Comparison of ENCODE assay signal across 12 cellular contexts in the genomic region with DNA sequence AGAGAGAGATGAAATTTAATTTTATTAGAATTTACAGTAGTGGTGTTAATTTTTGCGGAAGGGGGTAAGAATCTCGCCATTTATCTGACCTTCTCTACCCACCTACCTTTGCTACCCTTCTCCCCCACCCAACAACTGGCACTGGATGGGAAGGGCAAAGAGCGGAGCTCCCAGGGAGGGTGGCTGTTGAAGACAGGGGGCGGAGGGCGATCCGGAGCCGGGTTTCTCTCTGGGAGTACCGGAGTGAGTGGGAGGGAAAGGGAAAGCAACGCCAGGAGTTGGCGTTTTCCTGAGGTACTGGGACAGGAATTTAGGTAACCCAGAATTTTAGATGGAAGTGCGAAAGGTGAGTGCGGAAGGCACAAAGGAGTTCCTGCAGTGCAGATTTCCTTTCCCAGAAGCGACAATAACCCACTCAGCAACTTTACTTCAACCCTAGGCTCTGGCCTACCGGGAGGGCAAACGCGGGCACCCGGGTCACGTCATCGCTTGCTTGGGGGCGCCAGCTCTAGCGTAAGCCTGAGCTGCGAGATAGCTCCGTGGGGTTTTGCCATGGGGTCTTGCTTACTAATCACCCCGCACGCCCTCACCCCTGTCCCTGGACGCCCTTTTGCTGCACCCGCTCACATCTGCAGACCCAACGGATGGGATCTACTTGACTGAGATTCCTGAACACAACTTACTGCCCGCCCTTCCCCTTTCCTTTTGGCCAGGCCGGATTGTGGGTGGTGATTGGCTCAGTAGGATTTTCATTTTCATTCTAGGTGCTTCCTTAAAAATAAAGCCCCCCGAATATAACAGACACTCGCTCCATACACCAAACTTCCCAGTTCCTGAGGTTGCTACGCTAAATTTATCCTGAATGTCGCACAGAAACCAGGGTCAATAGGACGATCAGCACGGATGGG.
DNase-seq lines count a peak whose midpoint lies in the region; ATAC-seq and TF ChIP-seq lines count a peak whose summit lies in the region.
"Had no signal": no experiment of that assay in that cellular context is flagged by ENCODE, and none has a peak within 500 bp of the region (broad histone marks: within the 10 kb centered on the region; RNA-seq: fewer than 3 reads in every experiment).

No MANE protein-coding gene starts in this region.

- H2BK15ac ChIP-seq in mesendoderm (replicated peaks; ENCODE audit: low read depth): no peak overlapping the region

- no peaks in the 10 kb centered on the region for H3K36me3 Mint-ChIP-seq in MCF 10A (ENCODE audit: insufficient read depth, unreplicated experiment)
- no peaks in the 10 kb centered on the region for H3K36me3 Mint-ChIP-seq in activated T-helper 2 cell treated with anti-CD3 and anti-CD28 coated beads, Interferon-gamma antibody, Interleukin-2, Interleukin-4, amounts not matched to agents 10 μg/mL and 5 μg/mL and 100 μg/mL, durations not matched to agents 14 hours and 24 hours and 36 hours (ENCODE audit: low read depth)
- H3K36me3 Mint-ChIP-seq in effector memory CD8-positive, alpha-beta T cell (ENCODE audit: insufficient read depth): no peaks in the 10 kb centered on the region

- BruUV-seq in MCF 10A (replicated peaks; lab: Mats Ljungman, UMichigan): no TSS peak

- no peak overlapping the region for H2BK120ac ChIP-seq in mesendoderm (ENCODE audit: low read depth, low read length)

- H2BK5ac ChIP-seq in mesendoderm (ENCODE audit: low read length): no peak overlapping the region

- TF ChIP-seq CTCF in breast epithelium (IDR thresholded peaks at IDR 0.05) (no peak), MCF 10A (IDR thresholded peaks at IDR 0.05; ENCODE audit: unreplicated experiment) (no peak), cardiac fibroblast (IDR thresholded peaks at IDR 0.05; ENCODE audit: low read depth, low read length) (no peak), upper lobe of right lung (IDR thresholded peaks at IDR 0.05) (no peak)

- H3K9me3 Mint-ChIP-seq in MCF 10A (ENCODE audit: unreplicated experiment): peaks cover 33% of the 10 kb centered on the region
- no peaks in the 10 kb centered on the region for H3K9me3 Mint-ChIP-seq in activated T-helper 2 cell treated with anti-CD3 and anti-CD28 coated beads, Interferon-gamma antibody, Interleukin-2, Interleukin-4, amounts not matched to agents 10 μg/mL and 5 μg/mL and 100 μg/mL, durations not matched to agents 14 hours and 24 hours and 36 hours
- peaks cover 6 to 8% of the 10 kb centered on the region in 2 donors for H3K9me3 Mint-ChIP-seq in effector memory CD8-positive, alpha-beta T cell
- H3K9me3 Mint-ChIP-seq: activated naive CD4-positive, alpha-beta T cell treated with anti-CD3 and anti-CD28 coated beads for 36 hours had no signal

- DNase-seq in breast epithelium (ENCODE audit: low spot score in 2 of 2): no peak
- DNase-seq in MCF 10A (ENCODE audit: unreplicated experiment): no peak
- DNase-seq in cardiac fibroblast (ENCODE audit: low read depth in 2 of 2): no peak
- peak; percentile 51 for DNase-seq in mesendoderm
- no peak for DNase-seq in upper lobe of right lung
- no peak for DNase-seq in activated T-helper 2 cell treated with anti-CD3 and anti-CD28 coated beads, Interferon-gamma antibody, Interleukin-2, Interleukin-4, amounts not matched to agents 10 μg/mL and 5 μg/mL and 100 μg/mL, durations not matched to agents 14 hours and 24 hours and 36 hours (ENCODE audit: low spot score)
- no peak for DNase-seq in effector memory CD8-positive, alpha-beta T cell
- no peak for DNase-seq in hippocampal formation (lab: John Stamatoyannopoulos, UW)
- DNase-seq: activated naive CD4-positive, alpha-beta T cell treated with anti-CD3 and anti-CD28 coated beads for 36 hours; T-helper 9 cell had no signal

- intact Hi-C loops in breast epithelium (cut with DNase I; ENCODE audit: low total_unique reads): no loop called here
- intact Hi-C loops in MCF 10A (cut with micrococcal nuclease): no loop called here
- intact Hi-C loops in upper lobe of right lung (cut with DNase I): no loop called here
- intact Hi-C loops in activated T-helper 2 cell treated with anti-CD3 and anti-CD28 coated beads, Interferon-gamma antibody, Interleukin-2, Interleukin-4, amounts not matched to agents 10 μg/mL and 5 μg/mL and 100 μg/mL, durations not matched to agents 14 hours and 24 hours and 36 hours (cut with micrococcal nuclease): loop anchor here (5.0 kb wide), 1 partner anchor 1031 kb away; no protein-coding TSS in a partner anchor

- H4K5ac ChIP-seq in mesendoderm (ENCODE audit: low read length): no peak overlapping the region

- no CpG with 5 or more reads among the region's 36 CpGs for WGBS in mesendoderm (ENCODE audit: extremely low coverage, insufficient coverage, low lambda C conversion rate)

- H2AK5ac ChIP-seq in mesendoderm (ENCODE audit: low read length): no peak overlapping the region

- H3K4me1 ChIP-seq in breast epithelium (no peaks in the 10 kb centered on the region), mesendoderm (ENCODE audit: control insufficient read depth, low read depth, low read length) (peaks cover 12% of the 10 kb centered on the region), upper lobe of right lung (no peaks in the 10 kb centered on the region)
- H3K4me1 ChIP-seq: BLaER1 had no signal

- H3K79me2 ChIP-seq in mesendoderm (ENCODE audit: control insufficient read depth, insufficient read depth, low read length): no peaks in the 10 kb centered on the region

- no peak overlapping the region for H3K27ac Mint-ChIP-seq in MCF 10A (ENCODE audit: low read depth, unreplicated experiment)
- H3K27ac Mint-ChIP-seq in activated T-helper 2 cell treated with anti-CD3 and anti-CD28 coated beads, Interferon-gamma antibody, Interleukin-2, Interleukin-4, amounts not matched to agents 10 μg/mL and 5 μg/mL and 100 μg/mL, durations not matched to agents 14 hours and 24 hours and 36 hours: no peak overlapping the region
- H3K27ac Mint-ChIP-seq in effector memory CD8-positive, alpha-beta T cell: no peak overlapping the region
- H3K27ac Mint-ChIP-seq: activated naive CD4-positive, alpha-beta T cell treated with anti-CD3 and anti-CD28 coated beads for 36 hours had no signal

- H3K18ac ChIP-seq in mesendoderm (ENCODE audit: low read length): no peak overlapping the region

- peak overlapping the region; percentile 51 for H3K9ac ChIP-seq in mesendoderm (ENCODE audit: low read length)
- H3K9ac ChIP-seq: BLaER1 had no signal

- H3K9me3 ChIP-seq in breast epithelium (no peaks in the 10 kb centered on the region), upper lobe of right lung (no peaks in the 10 kb centered on the region)

- CTCF ChIA-PET in MCF 10A (lab: Yijun Ruan, JAX): interaction anchor here (0.6 to 1.5 kb wide), 2 partner anchors 10 to 204 kb away, joined by 3 read pairs; no protein-coding TSS in a partner anchor

- H3K56ac ChIP-seq in mesendoderm (ENCODE audit: low read length): peak overlapping the region; percentile 78

- H3K23ac ChIP-seq in mesendoderm (ENCODE audit: low read length): no peak overlapping the region

- H3K4me3 ChIP-seq in breast epithelium: peak overlapping the region; percentile 28 to 65 (median 57)
- H3K4me3 ChIP-seq in cardiac fibroblast (replicated peaks in 1 of 2; ENCODE audit: low read depth in 2 of 2, low read length in 2 of 2): peak overlapping the region; percentile 46 to 52
- H3K4me3 ChIP-seq in mesendoderm (ENCODE audit: low read length): peak overlapping the region; percentile 36
- H3K4me3 ChIP-seq in upper lobe of right lung: peak overlapping the region; percentile 36
- H3K4me3 ChIP-seq: BLaER1 had no signal

- peak overlapping the region; percentile 90 for H3K4me2 ChIP-seq in mesendoderm (ENCODE audit: low read length)
- H3K4me2 ChIP-seq: BLaER1 had no signal

- TF ChIP-seq POLR2A in breast epithelium (IDR thresholded peaks at IDR 0.05): no peak

- H3K27me3 ChIP-seq in breast epithelium (peaks cover 0 to 36% of the 10 kb centered on the region in 2 donors), mesendoderm (ENCODE audit: insufficient read depth, low read length, poor library complexity) (peaks cover 55% of the 10 kb centered on the region), upper lobe of right lung (peaks cover 79% of the 10 kb centered on the region)
- H3K27me3 ChIP-seq: BLaER1 had no signal

- H3K36me3 ChIP-seq in breast epithelium (no peaks in the 10 kb centered on the region), mesendoderm (ENCODE audit: control insufficient read depth, insufficient read depth, low read length) (no peaks in the 10 kb centered on the region), upper lobe of right lung (no peaks in the 10 kb centered on the region)
- H3K36me3 ChIP-seq: BLaER1 had no signal

- ATAC-seq in upper lobe of right lung: no peak
- no peak for ATAC-seq in effector memory CD8-positive, alpha-beta T cell (replicated peaks)

- no peaks in the 10 kb centered on the region for H3K27me3 Mint-ChIP-seq in MCF 10A (ENCODE audit: insufficient read depth, unreplicated experiment)
- peaks cover 72% of the 10 kb centered on the region for H3K27me3 Mint-ChIP-seq in activated T-helper 2 cell treated with anti-CD3 and anti-CD28 coated beads, Interferon-gamma antibody, Interleukin-2, Interleukin-4, amounts not matched to agents 10 μg/mL and 5 μg/mL and 100 μg/mL, durations not matched to agents 14 hours and 24 hours and 36 hours (ENCODE audit: low read depth)
- peaks cover 61 to 84% of the 10 kb centered on the region in 2 donors for H3K27me3 Mint-ChIP-seq in effector memory CD8-positive, alpha-beta T cell

- H4K8ac ChIP-seq in mesendoderm (ENCODE audit: low read depth, low read length): no peak overlapping the region

- POLR2A ChIA-PET in MCF 10A (lab: Yijun Ruan, JAX): no interaction called here

- no peak overlapping the region for H3K4me3 Mint-ChIP-seq in MCF 10A (ENCODE audit: unreplicated experiment)
- H3K4me3 Mint-ChIP-seq in activated T-helper 2 cell treated with anti-CD3 and anti-CD28 coated beads, Interferon-gamma antibody, Interleukin-2, Interleukin-4, amounts not matched to agents 10 μg/mL and 5 μg/mL and 100 μg/mL, durations not matched to agents 14 hours and 24 hours and 36 hours (ENCODE audit: low read depth): no peak overlapping the region
- no peak overlapping the region for H3K4me3 Mint-ChIP-seq in effector memory CD8-positive, alpha-beta T cell
- H3K4me3 Mint-ChIP-seq: activated naive CD4-positive, alpha-beta T cell treated with anti-CD3 and anti-CD28 coated beads for 36 hours had no signal

- H3K4ac ChIP-seq in mesendoderm (ENCODE audit: low read depth, low read length): no peak overlapping the region

- peaks cover 5% of the 10 kb centered on the region for H3K4me1 Mint-ChIP-seq in MCF 10A (ENCODE audit: insufficient read depth, unreplicated experiment)
- peaks cover 2% of the 10 kb centered on the region for H3K4me1 Mint-ChIP-seq in activated T-helper 2 cell treated with anti-CD3 and anti-CD28 coated beads, Interferon-gamma antibody, Interleukin-2, Interleukin-4, amounts not matched to agents 10 μg/mL and 5 μg/mL and 100 μg/mL, durations not matched to agents 14 hours and 24 hours and 36 hours (ENCODE audit: low read depth)
- no peaks in the 10 kb centered on the region for H3K4me1 Mint-ChIP-seq in effector memory CD8-positive, alpha-beta T cell (ENCODE audit: low read depth in 2 of 2)

- H3K27ac ChIP-seq in breast epithelium (no peak overlapping the region), mesendoderm (ENCODE audit: low read depth, low read length) (no peak overlapping the region), upper lobe of right lung (no peak overlapping the region)
- H3K27ac ChIP-seq: BLaER1, HL-60 had no signal

- H3K79me1 ChIP-seq in mesendoderm (ENCODE audit: low read length): no peaks in the 10 kb centered on the region
